18 cellular contexts compared by ENCODE assay signal in the genomic region with DNA sequence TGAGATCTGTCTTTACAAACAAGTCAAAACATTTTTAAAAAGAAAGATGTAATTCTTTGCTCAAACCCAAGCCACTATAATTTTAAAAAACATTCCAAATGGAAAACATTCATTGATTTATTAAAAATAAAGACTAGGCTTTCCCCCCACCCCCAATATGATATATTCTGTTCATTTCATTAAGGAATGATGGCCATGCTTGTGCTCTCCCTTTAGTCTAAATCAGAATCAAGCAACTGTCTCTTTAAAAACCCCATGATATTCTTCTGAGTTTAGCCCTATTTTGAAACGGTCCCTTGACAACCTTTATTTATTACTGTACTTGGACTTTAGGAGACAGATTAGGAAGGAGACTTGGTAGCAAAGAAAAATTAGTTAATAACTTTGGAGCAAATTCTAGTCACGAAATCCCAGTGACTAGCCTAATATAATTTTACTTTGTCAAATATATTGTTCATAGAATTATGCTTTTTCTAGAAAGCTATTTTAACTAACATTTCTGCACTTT.
"Had no signal": no experiment of that assay in that cellular context is flagged by ENCODE, and none has a peak within 500 bp of the region (broad histone marks: within the 10 kb centered on the region; RNA-seq: fewer than 3 reads in every experiment).

No MANE protein-coding gene starts in this region.

- H3K4me3 ChIP-seq: breast epithelium, dorsolateral prefrontal cortex, ovary, sigmoid colon, testis had no signal

- H3K27ac ChIP-seq: breast epithelium, dorsolateral prefrontal cortex, ovary, testis, VCaP had no signal

- H3K36me3 ChIP-seq: breast epithelium, ovary, sigmoid colon had no signal

- H3K27me3 ChIP-seq: breast epithelium, dorsolateral prefrontal cortex, ovary, sigmoid colon, testis had no signal

- ATAC-seq: activated naive CD8-positive, alpha-beta T cell treated with anti-CD3 and anti-CD28 coated beads, Interleukin-2, amount 50 U/mL, for 24 hours; esophagus mucosa; stimulated activated naive CD8-positive, alpha-beta T cell treated with anti-CD3 and anti-CD28 coated beads, Interleukin-15, amount 100 ng/mL, for 72 hours had no signal

- H3K4me3 Mint-ChIP-seq: activated naive CD4-positive, alpha-beta T cell treated with anti-CD3 and anti-CD28 coated beads for 36 hours; activated naive CD8-positive, alpha-beta T cell treated with anti-CD3 and anti-CD28 coated beads, Interleukin-2, amount 50 U/mL, for 24 hours; stimulated activated naive CD8-positive, alpha-beta T cell treated with anti-CD3 and anti-CD28 coated beads, Interleukin-15, amount 100 ng/mL, for 72 hours had no signal

- H3K27ac Mint-ChIP-seq: activated naive CD4-positive, alpha-beta T cell treated with anti-CD3 and anti-CD28 coated beads for 36 hours; activated naive CD8-positive, alpha-beta T cell treated with anti-CD3 and anti-CD28 coated beads, Interleukin-2, amount 50 U/mL, for 24 hours; activated T-helper 2 cell treated with anti-CD3 and anti-CD28 coated beads, Interferon-gamma antibody, Interleukin-2, Interleukin-4, amounts not matched to agents 10 μg/mL and 5 μg/mL and 100 μg/mL, durations not matched to agents 14 hours and 24 hours and 36 hours; stimulated activated naive CD8-positive, alpha-beta T cell treated with anti-CD3 and anti-CD28 coated beads, Interleukin-15, amount 100 ng/mL, for 72 hours had no signal

- DNase-seq: activated CD4-positive, alpha-beta T cell treated with anti-CD3 and anti-CD28 coated beads for 1 hour; activated CD4-positive, alpha-beta T cell treated with anti-CD3 and anti-CD28 coated beads, Interleukin-2, amount 50 U/mL, for 48 hours; activated naive CD4-positive, alpha-beta T cell treated with anti-CD3 and anti-CD28 coated beads for 36 hours; activated naive CD8-positive, alpha-beta T cell treated with anti-CD3 and anti-CD28 coated beads, Interleukin-2, amount 50 U/mL, for 24 hours; aorta; dorsolateral prefrontal cortex; glutamatergic neuron; ovary; sigmoid colon; stimulated activated CD4-positive, alpha-beta T cell treated with anti-CD3 and anti-CD28 coated beads, Interleukin-1b, Interleukin-23, amount 100 ng/mL, for 48 hours; stimulated activated naive CD8-positive, alpha-beta T cell treated with anti-CD3 and anti-CD28 coated beads, Interleukin-15, amount 100 ng/mL, for 72 hours; T-helper 1 cell; T1000; testis had no signal

- H3K27me3 Mint-ChIP-seq: activated naive CD8-positive, alpha-beta T cell treated with anti-CD3 and anti-CD28 coated beads, Interleukin-2, amount 50 U/mL, for 24 hours; stimulated activated naive CD8-positive, alpha-beta T cell treated with anti-CD3 and anti-CD28 coated beads, Interleukin-15, amount 100 ng/mL, for 72 hours had no signal

- H3K9me3 ChIP-seq: breast epithelium, ovary, sigmoid colon, testis had no signal

- H3K9me3 Mint-ChIP-seq: activated naive CD4-positive, alpha-beta T cell treated with anti-CD3 and anti-CD28 coated beads for 36 hours; activated naive CD8-positive, alpha-beta T cell treated with anti-CD3 and anti-CD28 coated beads, Interleukin-2, amount 50 U/mL, for 24 hours; activated T-helper 2 cell treated with anti-CD3 and anti-CD28 coated beads, Interferon-gamma antibody, Interleukin-2, Interleukin-4, amounts not matched to agents 10 μg/mL and 5 μg/mL and 100 μg/mL, durations not matched to agents 14 hours and 24 hours and 36 hours; stimulated activated naive CD8-positive, alpha-beta T cell treated with anti-CD3 and anti-CD28 coated beads, Interleukin-15, amount 100 ng/mL, for 72 hours had no signal

- H3K4me1 ChIP-seq: breast epithelium, testis had no signal
